In the genomic region with DNA sequence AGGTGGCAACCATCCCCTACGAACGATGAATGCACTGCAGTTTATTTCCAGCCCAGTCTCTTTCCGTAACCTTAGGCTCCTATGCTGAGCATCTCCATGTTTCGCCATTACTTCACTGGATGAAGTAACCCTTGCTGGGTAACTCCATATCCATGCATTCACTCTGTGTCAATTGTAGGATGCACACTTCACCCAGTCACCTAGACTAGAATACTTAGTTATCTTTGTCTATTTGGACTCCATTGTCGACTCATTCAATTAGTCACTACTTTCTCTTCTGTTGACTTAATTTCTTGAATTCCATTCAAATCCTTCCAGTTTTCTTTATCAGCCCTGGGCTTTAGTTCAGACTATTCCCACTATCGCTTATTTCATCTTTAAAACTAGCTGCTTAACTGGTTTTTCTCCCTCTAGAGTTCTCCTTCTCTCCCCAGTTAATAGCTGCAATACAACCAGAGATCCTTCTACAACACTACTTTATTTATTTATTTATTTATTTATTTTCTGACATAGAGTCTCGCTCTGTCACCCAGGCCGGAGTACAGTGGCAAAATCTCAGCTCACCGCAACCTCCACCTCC, we compare ENCODE assay signal across 17 cellular contexts.
DNase-seq lines count a peak whose midpoint lies in the region; ATAC-seq and TF ChIP-seq lines count a peak whose summit lies in the region.
"Had no signal": no experiment of that assay in that cellular context is flagged by ENCODE, and none has a peak within 500 bp of the region (broad histone marks: within the 10 kb centered on the region; RNA-seq: fewer than 3 reads in every experiment).

No MANE protein-coding gene starts in this region.

- DNase-seq in HCEC 1CT: peak; percentile 22
- DNase-seq in adipocyte (ENCODE audit: low read depth): peak; percentile 24
- peak; percentile 30 to 58 for DNase-seq in foreskin keratinocyte
- DNase-seq in thoracic aorta (ENCODE audit: low spot score): no peak
- DNase-seq in GM19238 (ENCODE audit: insufficient read length, low spot score): no peak
- no peak for DNase-seq in left cardiac atrium
- no peak for DNase-seq in NCI-H526 (lab: John Stamatoyannopoulos, UW)
- DNase-seq: anterior cingulate cortex; CD4-positive, alpha-beta memory T cell; dermis blood vessel endothelial cell; MG63; NCI-H1930; NCI-H524; small intestine; stimulated activated naive CD8-positive, alpha-beta T cell treated with anti-CD3 and anti-CD28 coated beads, Interleukin-15, amount 100 ng/mL, for 72 hours; WERI-Rb-1 had no signal

- H3K4me3 ChIP-seq in adipocyte (ENCODE audit: low read length): no peak overlapping the region
- no peak overlapping the region for H3K4me3 ChIP-seq in thoracic aorta
- H3K4me3 ChIP-seq: MG63 had no signal

- H3K4me1 ChIP-seq in adipocyte (ENCODE audit: control insufficient read depth, insufficient read depth, low read length) (peaks cover 22% of the 10 kb centered on the region), foreskin keratinocyte (no peaks in the 10 kb centered on the region), thoracic aorta (ENCODE audit: control insufficient read depth in 1 of 2, low read depth in 2 of 2) (peaks cover 21 to 37% of the 10 kb centered on the region in 2 donors)

- no peak for TF ChIP-seq CTCF in foreskin keratinocyte (conservative IDR thresholded peaks at IDR 0.05)
- TF ChIP-seq CTCF in thoracic aorta (IDR thresholded peaks at IDR 0.05): no peak

- intact Hi-C loops in left cardiac atrium (cut with DNase I): no loop called here

- H3K27me3 ChIP-seq in adipocyte (replicated peaks; ENCODE audit: control insufficient read depth, insufficient read depth, low read length): peaks cover 10% of the 10 kb centered on the region
- H3K27me3 ChIP-seq in foreskin keratinocyte: no peaks in the 10 kb centered on the region
- no peaks in the 10 kb centered on the region for H3K27me3 ChIP-seq in thoracic aorta (replicated peaks; ENCODE audit: insufficient read depth)
- H3K27me3 ChIP-seq: MG63 had no signal

- ATAC-seq in foreskin keratinocyte (peak; percentile 60), thoracic aorta (ENCODE audit: insufficient number of reproducible peaks, low FRiP score, low read depth) (no peak), left cardiac atrium (no peak), GM21717 (IDR thresholded peaks at IDR 0.05; ENCODE audit: unreplicated experiment) (no peak)
- ATAC-seq: stimulated activated naive CD8-positive, alpha-beta T cell treated with anti-CD3 and anti-CD28 coated beads, Interleukin-15, amount 100 ng/mL, for 72 hours had no signal

- no peak overlapping the region for H3K27ac ChIP-seq in foreskin keratinocyte
- peak overlapping the region; percentile 86 to 90 for H3K27ac ChIP-seq in thoracic aorta
- H3K27ac ChIP-seq: WERI-Rb-1 had no signal

- H3K9ac ChIP-seq in adipocyte (ENCODE audit: low read length): no peak overlapping the region

- H3K9me3 ChIP-seq in adipocyte (ENCODE audit: control insufficient read depth, low read length) (no peaks in the 10 kb centered on the region), thoracic aorta (no peaks in the 10 kb centered on the region)
- H3K9me3 ChIP-seq: MG63 had no signal

- H3K36me3 ChIP-seq in adipocyte (ENCODE audit: control insufficient read depth, insufficient read depth, low read length, severe bottlenecking): no peaks in the 10 kb centered on the region
- H3K36me3 ChIP-seq in thoracic aorta: no peaks in the 10 kb centered on the region
- H3K36me3 ChIP-seq: MG63, WERI-Rb-1 had no signal

Comparison
In these comparisons a context has a peak if more than half of its experiments do, and no peak if none do; other contexts are left out.
1. DNase-seq: peak in HCEC 1CT (single experiment), adipocyte (single experiment) and foreskin keratinocyte (2 of 2); none in thoracic aorta (single experiment), GM19238 (single experiment), left cardiac atrium (single experiment) and NCI-H526 (0 of 2).